In genomic region chr2:151078889-151079288, GRCh38 we compare ENCODE assay signal across 34 cellular contexts.
"Had no signal": no experiment of that assay in that cellular context is flagged by ENCODE, and none has a peak within 500 bp of the region (broad histone marks: within the 10 kb centered on the region; RNA-seq: fewer than 3 reads in every experiment).

No MANE protein-coding gene starts in this region.

- DNase-seq: Karpas-422, Kasumi-1, MG63, MM.1S, MV-4-11, NCI-H1048, NCI-H1092, NCI-H1092 treated with DMSO at 0.1 percent for 48 hours, NCI-H1105, NCI-H1105 treated with DMSO at 0.1 percent for 48 hours, NCI-H1417, NCI-H1417 treated with DMSO at 0.1 percent for 48 hours, NCI-H1436, NCI-H1436 treated with DMSO at 0.1 percent for 48 hours, NCI-H146, NCI-H1694, NCI-H1694 treated with DMSO at 0.1 percent for 48 hours, NCI-H187, NCI-H187 treated with DMSO at 0.1 percent for 48 hours, NCI-H1930, NCI-H2029, NCI-H2029 treated with DMSO at 0.1 percent for 48 hours, NCI-H2081, NCI-H2081 treated with DMSO at 0.1 percent for 48 hours, NCI-H2107, NCI-H2171, NCI-H2171 treated with DMSO at 0.1 percent for 48 hours, NCI-H2227 treated with DMSO at 0.1 percent for 48 hours, NCI-H226, NCI-H345, NCI-H446, NCI-H446 treated with DMSO at 0.1 percent for 48 hours, NCI-H510A, NCI-H510A treated with DMSO at 0.1 percent for 48 hours had no signal

- H3K36me3 ChIP-seq: MG63 had no signal

- H3K27me3 ChIP-seq: MG63 had no signal

- H3K4me3 ChIP-seq: MG63 had no signal
